ENCODE assay signal across 20 cellular contexts in genomic region chr11:36345084-36345511, GRCh38. TPM values are rescaled to one million over a fixed set of nuclear protein-coding genes. Genes with fewer than 3 reads are reported as not detected.
DNase-seq lines count a peak whose midpoint lies in the region; FAIRE-seq and TF ChIP-seq lines count a peak whose summit lies in the region.
"Had no signal": no experiment of that assay in that cellular context is flagged by ENCODE, and none has a peak within 500 bp of the region (broad histone marks: within the 10 kb centered on the region; RNA-seq: fewer than 3 reads in every experiment).

No MANE protein-coding gene starts in this region.

- no peak overlapping the region for H2BK20ac ChIP-seq in H1 (ENCODE audit: low read length)

- TF ChIP-seq CTCF in H1 (IDR thresholded peaks at IDR 0.05; ENCODE audit: control extremely low read depth in 1 of 3, insufficient read depth in 1 of 3, low read depth in 1 of 3, low read length in 3 of 3) (no peak), nephron progenitor cell (IDR thresholded peaks at IDR 0.05) (no peak)

- H3K23me2 ChIP-seq in H1 (ENCODE audit: low read depth, low read length), result peaks cover 1% of the 10 kb centered on the region; the same call in 1 of the 2 replicates

- no peak for DNase-seq in activated naive CD4-positive, alpha-beta T cell treated with anti-CD3 and anti-CD28 coated beads for 36 hours
- DNase-seq in activated naive CD4-positive, alpha-beta T cell treated with anti-CD3 and anti-CD28 coated beads, Interleukin-2, amount 10 ng/mL, durations not matched to agents 7 days and 5 days, result no peak
- DNase-seq in H1 (ENCODE audit: low read depth in 1 of 2, low spot score in 2 of 2), result no peak
- peak; percentile 66 for DNase-seq in mucosa of gallbladder (ENCODE audit: low spot score)
- DNase-seq in nephron progenitor cell, result no peak
- no peak for DNase-seq in DMS 273 (lab: John Stamatoyannopoulos, UW; ENCODE audit: unreplicated experiment)
- no peak for DNase-seq in head of caudate nucleus
- DNase-seq in SHP77 treated with DMSO at 0.1 percent for 48 hours (lab: John Stamatoyannopoulos, UW), result no peak
- DNase-seq: CD8-positive, alpha-beta memory T cell; DMS 273 treated with DMSO at 0.1 percent for 48 hours; GF-D8; GOT3; NCI-H1092 treated with DMSO at 0.1 percent for 48 hours; NCI-H2107; NCI-H2227 treated with DMSO at 0.1 percent for 48 hours; NCI-H526 treated with DMSO at 0.1 percent for 48 hours; SHP77 had no signal

- no peaks in the 10 kb centered on the region for H3K27me3 ChIP-seq in H1 (replicated peaks in 1 of 4; ENCODE audit: control insufficient read depth in 3 of 4, extremely low read depth in 1 of 4, insufficient read depth in 3 of 4, low read length in 3 of 4)
- H3K27me3 ChIP-seq: BLaER1 treated with 17β-estradiol and CSF1 and Interleukin-3, amounts not matched to agents 10 nM and 100 nM had no signal

- no peaks in the 10 kb centered on the region for H3K36me3 ChIP-seq in H1 (ENCODE audit: control insufficient read depth in 2 of 4, insufficient read depth in 4 of 4, low read length in 3 of 4)
- H3K36me3 ChIP-seq: BLaER1 treated with 17β-estradiol and CSF1 and Interleukin-3, amounts not matched to agents 10 nM and 100 nM had no signal

- no peak overlapping the region for H3K4me3 ChIP-seq in H1 (ENCODE audit: extremely low read depth in 1 of 4, insufficient read depth in 2 of 4, low read depth in 3 of 4, low read length in 4 of 4)
- H3K4me3 ChIP-seq: BLaER1 treated with 17β-estradiol and CSF1 and Interleukin-3, amounts not matched to agents 10 nM and 100 nM had no signal

- no peak overlapping the region for H3K18ac ChIP-seq in H1 (ENCODE audit: extremely low read depth, low read length)

- H3K14ac ChIP-seq in H1 (ENCODE audit: insufficient read length), result no peak overlapping the region

- peaks cover 47% of the 10 kb centered on the region for H3K4me1 Mint-ChIP-seq in activated naive CD4-positive, alpha-beta T cell treated with anti-CD3 and anti-CD28 coated beads for 36 hours (ENCODE audit: low read depth)
- H3K4me1 Mint-ChIP-seq in activated naive CD4-positive, alpha-beta T cell treated with anti-CD3 and anti-CD28 coated beads, Interleukin-2, amount 10 ng/mL, durations not matched to agents 7 days and 5 days, result peaks cover 10% of the 10 kb centered on the region
- H3K4me1 Mint-ChIP-seq in nephron progenitor cell, result peaks cover 20% of the 10 kb centered on the region

- H4K8ac ChIP-seq in H1 (ENCODE audit: extremely low read depth, insufficient read depth, low read length), result no peak overlapping the region

- no peak overlapping the region for H3K27ac ChIP-seq in H1 (ENCODE audit: low read depth, low read length)
- H3K27ac ChIP-seq: BLaER1 treated with 17β-estradiol and CSF1 and Interleukin-3, amounts not matched to agents 10 nM and 100 nM; KMS-11 had no signal

- peaks cover 30% of the 10 kb centered on the region for H3K27me3 Mint-ChIP-seq in activated naive CD4-positive, alpha-beta T cell treated with anti-CD3 and anti-CD28 coated beads for 36 hours (ENCODE audit: low read depth)
- peaks cover 38% of the 10 kb centered on the region for H3K27me3 Mint-ChIP-seq in activated naive CD4-positive, alpha-beta T cell treated with anti-CD3 and anti-CD28 coated beads, Interleukin-2, amount 10 ng/mL, durations not matched to agents 7 days and 5 days
- peaks cover 9% of the 10 kb centered on the region for H3K27me3 Mint-ChIP-seq in nephron progenitor cell (ENCODE audit: low read depth, poor library complexity)

- H4K91ac ChIP-seq in H1 (replicated peaks; ENCODE audit: insufficient read length, low read length), result no peak overlapping the region

- no peak overlapping the region for H2AFZ ChIP-seq in H1 (ENCODE audit: low read length)

- intact Hi-C loops in activated naive CD4-positive, alpha-beta T cell treated with anti-CD3 and anti-CD28 coated beads for 36 hours (cut with micrococcal nuclease), result no loop called here
- intact Hi-C loops in head of caudate nucleus (cut with DNase I), result no loop called here

- H3K9ac ChIP-seq in H1 (replicated peaks in 1 of 4; ENCODE audit: extremely low read depth in 1 of 4, low read depth in 3 of 4, low read length in 3 of 4), result no peak overlapping the region
- H3K9ac ChIP-seq: BLaER1 treated with 17β-estradiol and CSF1 and Interleukin-3, amounts not matched to agents 10 nM and 100 nM; KMS-11 had no signal

- H2BK12ac ChIP-seq in H1 (ENCODE audit: low read depth, low read length), result no peak overlapping the region; the same call in 1 of the 2 replicates

- H3K56ac ChIP-seq in H1 (replicated peaks; ENCODE audit: insufficient read length, low read depth, low read length), result no peak overlapping the region

- H2BK5ac ChIP-seq in H1 (ENCODE audit: low read depth, low read length), result 0 out of 2 replicates have a peak overlapping the region, but pooled peaks have one; percentile 25

- H3K4me2 ChIP-seq in H1 (ENCODE audit: insufficient read depth in 1 of 2, low read depth in 2 of 2, low read length in 2 of 2), result no peak overlapping the region
- H3K4me2 ChIP-seq: BLaER1 treated with 17β-estradiol and CSF1 and Interleukin-3, amounts not matched to agents 10 nM and 100 nM; KMS-11 had no signal

- H2BK120ac ChIP-seq in H1 (replicated peaks; ENCODE audit: low read depth, low read length), result no peak overlapping the region

- H3K4me1 ChIP-seq in H1 (replicated peaks in 1 of 4; ENCODE audit: control insufficient read depth in 3 of 4, insufficient read depth in 4 of 4, low read length in 3 of 4), result peaks cover 0 to 5% (median 0%) of the 10 kb centered on the region in 4 experiments; a peak in 1 of 7 replicates

- WGBS in H1 (ENCODE audit: extremely low coverage in 1 of 2, insufficient coverage in 1 of 2, insufficient read length in 1 of 2, insufficient replicate concordance in 2 of 2, low coverage in 1 of 2, low lambda C conversion rate in 2 of 2, missing lambda C conversion rate in 1 of 2), 2 experiments, result 88% methylated on average over 11 of the region's 11 CpGs; no CpG with 5 or more reads in 1 of the 2 experiments

- no peaks in the 10 kb centered on the region for H3K79me2 ChIP-seq in H1 (ENCODE audit: control insufficient read depth in 1 of 2, insufficient read depth in 2 of 2, low read length in 2 of 2)

- POLR2A ChIA-PET in H1 (lab: Charles Lee; ENCODE audit: partially characterized antibody), result no interaction called here

- no peak overlapping the region for H3K4ac ChIP-seq in H1 (replicated peaks; ENCODE audit: insufficient read length, low read depth, low read length)

- no peak for TF ChIP-seq POLR2A in H1 (IDR thresholded peaks at IDR 0.05; ENCODE audit: control extremely low read depth in 1 of 2, low read depth in 2 of 2, low read length in 2 of 2)

- no peak overlapping the region for H4K5ac ChIP-seq in H1 (ENCODE audit: insufficient read length, low read depth, low read length)

- no peak overlapping the region for H3K4me3 Mint-ChIP-seq in activated naive CD4-positive, alpha-beta T cell treated with anti-CD3 and anti-CD28 coated beads for 36 hours
- H3K4me3 Mint-ChIP-seq in activated naive CD4-positive, alpha-beta T cell treated with anti-CD3 and anti-CD28 coated beads, Interleukin-2, amount 10 ng/mL, durations not matched to agents 7 days and 5 days, result no peak overlapping the region
- H3K4me3 Mint-ChIP-seq in nephron progenitor cell, result no peak overlapping the region
- H3K4me3 Mint-ChIP-seq: CD8-positive, alpha-beta memory T cell had no signal

- H3K23ac ChIP-seq in H1 (ENCODE audit: insufficient read length), result no peak overlapping the region

- TF ChIP-seq RAD21 in H1 (IDR thresholded peaks at IDR 0.05 in 1 of 2, conservative IDR thresholded peaks at IDR 0.05 in 1 of 2; ENCODE audit: low read depth in 2 of 2, low read length in 2 of 2), result no peak

- FAIRE-seq in H1 (lab: Jason Lieb, UNC), result no peak
- FAIRE-seq: GM12892 had no signal

- H3K36me3 Mint-ChIP-seq in activated naive CD4-positive, alpha-beta T cell treated with anti-CD3 and anti-CD28 coated beads for 36 hours (ENCODE audit: low read depth), result no peaks in the 10 kb centered on the region
- H3K36me3 Mint-ChIP-seq in activated naive CD4-positive, alpha-beta T cell treated with anti-CD3 and anti-CD28 coated beads, Interleukin-2, amount 10 ng/mL, durations not matched to agents 7 days and 5 days, result no peaks in the 10 kb centered on the region
- no peaks in the 10 kb centered on the region for H3K36me3 Mint-ChIP-seq in nephron progenitor cell (ENCODE audit: low read depth)
- H3K36me3 Mint-ChIP-seq: CD8-positive, alpha-beta memory T cell had no signal

- H3K9me3 Mint-ChIP-seq in activated naive CD4-positive, alpha-beta T cell treated with anti-CD3 and anti-CD28 coated beads for 36 hours, result no peaks in the 10 kb centered on the region
- H3K9me3 Mint-ChIP-seq in activated naive CD4-positive, alpha-beta T cell treated with anti-CD3 and anti-CD28 coated beads, Interleukin-2, amount 10 ng/mL, durations not matched to agents 7 days and 5 days, result no peaks in the 10 kb centered on the region
- H3K9me3 Mint-ChIP-seq in nephron progenitor cell, result no peaks in the 10 kb centered on the region
- H3K9me3 Mint-ChIP-seq: CD8-positive, alpha-beta memory T cell had no signal

- H2AK5ac ChIP-seq in H1 (ENCODE audit: low read depth, low read length), result no peak overlapping the region

- H2BK15ac ChIP-seq in H1 (ENCODE audit: low read length), result no peak overlapping the region

- no peak for TF ChIP-seq EP300 in H1 (IDR thresholded peaks at IDR 0.05; ENCODE audit: borderline replicate concordance in 1 of 2, low read depth in 2 of 2, low read length in 2 of 2)

- H3K9me3 ChIP-seq in H1 (ENCODE audit: insufficient read depth in 2 of 2, low read depth in 1 of 2, low read length in 1 of 2), result no peaks in the 10 kb centered on the region
- H3K9me3 ChIP-seq: BLaER1 treated with 17β-estradiol and CSF1 and Interleukin-3, amounts not matched to agents 10 nM and 100 nM had no signal

- no peaks in the 10 kb centered on the region for H3K79me1 ChIP-seq in H1 (ENCODE audit: low read depth, low read length)

- peak overlapping the region; percentile 1 for H3K27ac Mint-ChIP-seq in activated naive CD4-positive, alpha-beta T cell treated with anti-CD3 and anti-CD28 coated beads for 36 hours
- H3K27ac Mint-ChIP-seq in activated naive CD4-positive, alpha-beta T cell treated with anti-CD3 and anti-CD28 coated beads, Interleukin-2, amount 10 ng/mL, durations not matched to agents 7 days and 5 days, result no peak overlapping the region
- no peak overlapping the region for H3K27ac Mint-ChIP-seq in nephron progenitor cell
- H3K27ac Mint-ChIP-seq: CD8-positive, alpha-beta memory T cell had no signal

- CTCF ChIA-PET in activated naive CD4-positive, alpha-beta T cell treated with anti-CD3 and anti-CD28 coated beads for 36 hours (lab: Charles Lee), result no interaction called here
- CTCF ChIA-PET in activated naive CD4-positive, alpha-beta T cell treated with anti-CD3 and anti-CD28 coated beads, Interleukin-2, amount 10 ng/mL, durations not matched to agents 7 days and 5 days (lab: Charles Lee), result no interaction called here
- CTCF ChIA-PET in H1 (lab: Charles Lee; ENCODE audit: partially characterized antibody), result interaction anchor here (1.0 kb wide), 1 partner anchor 10 kb away, joined by 4 read pairs; no protein-coding TSS in a partner anchor

- H4K20me1 ChIP-seq in H1 (replicated peaks in 1 of 2; ENCODE audit: control insufficient read depth in 1 of 2, insufficient read depth in 2 of 2, low read length in 2 of 2), result peaks cover 0 to under 1% of the 10 kb centered on the region in 2 experiments
- H4K20me1 ChIP-seq: BLaER1 treated with 17β-estradiol and CSF1 and Interleukin-3, amounts not matched to agents 10 nM and 100 nM had no signal

RNA-seq across cellular contexts. Expression of gene PRR5L, which starts 49.0 kb away (rescaled TPM):
- 10 to 100 TPM; 11.2 to 13.1 TPM for total RNA-seq in activated naive CD4-positive, alpha-beta T cell treated with anti-CD3 and anti-CD28 coated beads for 36 hours
- total RNA-seq in H1 (2021; fragmentation: NEBNext Ultra II Directional; extraction: Animal tissue kit (Norgen Biotek cat#: 25700)), result 7.4 and 10.1 TPM in 2 replicates
- 6.6 and 9.2 TPM in 2 replicates for polyA plus RNA-seq in H1 (2011; rRNA removed)
- 6.5 TPM for polyA plus RNA-seq in H1 (2011; cell fraction: cytosol; rRNA removed)
- polyA plus RNA-seq in H1 (2011; cell fraction: nucleus; rRNA removed), result 16.1 TPM
- polyA plus RNA-seq in H1 (2012, experiment 1 of 2), result 5.4 to 10.2 TPM (median 7.7 TPM) in 4 replicates
- polyA plus RNA-seq in H1 (2012, experiment 2 of 2), result 7.4 TPM
- polyA plus RNA-seq in H1 (2013, experiment 1 of 2), result 3.1 TPM
- 3.6 TPM for polyA plus RNA-seq in H1 (2013, experiment 2 of 2)
- 6.5 and 7.2 TPM in 2 replicates for polyA minus RNA-seq in H1 (2011; rRNA and poly(A)+ RNA removed)
- polyA minus RNA-seq in H1 (2011; cell fraction: cytosol; rRNA and poly(A)+ RNA removed), result 7.0 TPM
- 12.3 TPM for polyA minus RNA-seq in H1 (2011; cell fraction: nucleus; rRNA and poly(A)+ RNA removed)
- total RNA-seq in mucosa of gallbladder, result 32.7 TPM

RNA-seq across cellular contexts. Expression of gene COMMD9, which starts 55.9 kb away (rescaled TPM):
- 10 to 100 TPM; 28.9 to 30.9 TPM for total RNA-seq in activated naive CD4-positive, alpha-beta T cell treated with anti-CD3 and anti-CD28 coated beads for 36 hours
- total RNA-seq in H1 (2021; fragmentation: NEBNext Ultra II Directional; extraction: Animal tissue kit (Norgen Biotek cat#: 25700)), result 43.3 and 49.1 TPM in 2 replicates
- 30.3 and 42.5 TPM in 2 replicates for polyA plus RNA-seq in H1 (2011; rRNA removed)
- polyA plus RNA-seq in H1 (2011; cell fraction: cytosol; rRNA removed), result 43.8 TPM
- polyA plus RNA-seq in H1 (2011; cell fraction: nucleus; rRNA removed), result 37.3 TPM
- polyA plus RNA-seq in H1 (2012, experiment 1 of 2), result 39.8 to 50.6 TPM (median 48.3 TPM) in 4 replicates
- polyA plus RNA-seq in H1 (2012, experiment 2 of 2), result 29.3 TPM
- polyA plus RNA-seq in H1 (2013, experiment 1 of 2), result 26.9 TPM
- 29.2 TPM for polyA plus RNA-seq in H1 (2013, experiment 2 of 2)
- polyA minus RNA-seq in H1 (2011; rRNA and poly(A)+ RNA removed), result 40.6 and 49.0 TPM in 2 replicates
- 19.9 TPM for polyA minus RNA-seq in H1 (2011; cell fraction: cytosol; rRNA and poly(A)+ RNA removed)
- 16.3 TPM for polyA minus RNA-seq in H1 (2011; cell fraction: nucleus; rRNA and poly(A)+ RNA removed)
- total RNA-seq in mucosa of gallbladder, result 55.7 TPM
